In genomic region chr19:18603958-18604819, GRCh38 we compare ENCODE assay signal across 2 cellular contexts.
TF ChIP-seq lines count a peak whose summit lies in the region.

No MANE protein-coding gene starts in this region.

TF ChIP-seq in SK-N-SH, 30 proteins besides CTCF, POLR2A, EP300 and RAD21:
- no peak for TF ChIP-seq RFX5 (IDR thresholded peaks at IDR 0.05; ENCODE audit: low read length)
- TF ChIP-seq SIN3A (IDR thresholded peaks at IDR 0.05; ENCODE audit: borderline replicate concordance, low read depth, low read length) = no peak
- TF ChIP-seq POLR2AphosphoS5 (IDR thresholded peaks at IDR 0.05; ENCODE audit: low read depth, low read length) = no peak
- TF ChIP-seq USF2 (IDR thresholded peaks at IDR 0.05; ENCODE audit: borderline replicate concordance, low read depth, low read length) = no peak
- no peak for TF ChIP-seq MEF2A (IDR thresholded peaks at IDR 0.05; ENCODE audit: borderline replicate concordance, low read depth)
- TF ChIP-seq PBX3 (IDR thresholded peaks at IDR 0.05) = no peak
- no peak for TF ChIP-seq TEAD4 (IDR thresholded peaks at IDR 0.05; ENCODE audit: borderline replicate concordance, insufficient read depth)

TF ChIP-seq in SK-N-SH treated with all-trans-retinoic acid at 6 μM for 48 hours, 23 proteins besides CTCF, POLR2A, EP300 and RAD21:
- TF ChIP-seq GLIS3 (CRISPR knock-in tag; IDR thresholded peaks at IDR 0.05) = no peak
- no peak for TF ChIP-seq ZC3H10 (CRISPR knock-in tag; IDR thresholded peaks at IDR 0.05)
- no peak for TF ChIP-seq ZFP3 (CRISPR knock-in tag; IDR thresholded peaks at IDR 0.05)
- TF ChIP-seq CSRNP3 (CRISPR knock-in tag; IDR thresholded peaks at IDR 0.05) = no peak
- no peak for TF ChIP-seq BACH2 (CRISPR knock-in tag; IDR thresholded peaks at IDR 0.05; ENCODE audit: borderline replicate concordance)
- no peak for TF ChIP-seq ZNF70 (CRISPR knock-in tag; IDR thresholded peaks at IDR 0.05)
- TF ChIP-seq SNAI2 (CRISPR knock-in tag; IDR thresholded peaks at IDR 0.05) = no peak
- TF ChIP-seq RARB (CRISPR knock-in tag; IDR thresholded peaks at IDR 0.05) = no peak
- no peak for TF ChIP-seq ZFP30 (CRISPR knock-in tag; IDR thresholded peaks at IDR 0.05)
- TF ChIP-seq CREB5 (CRISPR knock-in tag; IDR thresholded peaks at IDR 0.05; ENCODE audit: low read depth) = no peak
- TF ChIP-seq ARNTL (CRISPR knock-in tag; IDR thresholded peaks at IDR 0.05; ENCODE audit: borderline replicate concordance, low read depth) = no peak
- TF ChIP-seq ZNF8 (CRISPR knock-in tag; IDR thresholded peaks at IDR 0.05) = no peak
- no peak for TF ChIP-seq CSDC2 (CRISPR knock-in tag; IDR thresholded peaks at IDR 0.05)
